ENCODE assay signal across 11 cellular contexts in genomic region chr21:46110499-46111192, GRCh38. TPM values are rescaled to one million over a fixed set of nuclear protein-coding genes. Genes with fewer than 3 reads are reported as not detected.
DNase-seq lines count a peak whose midpoint lies in the region; ATAC-seq and TF ChIP-seq lines count a peak whose summit lies in the region.
"Had no signal": no experiment of that assay in that cellular context is flagged by ENCODE, and none has a peak within 500 bp of the region (broad histone marks: within the 10 kb centered on the region; RNA-seq: fewer than 3 reads in every experiment).

No MANE protein-coding gene starts in this region.

- WGBS in esophagus squamous epithelium, 2 donors: 62 to 71% methylated on average over 6 to 9 of the region's 20 CpGs
- no CpG with 5 or more reads among the region's 20 CpGs for WGBS in mesendoderm (ENCODE audit: extremely low coverage, insufficient coverage, low lambda C conversion rate)
- WGBS in upper lobe of left lung, 2 donors: 69 to 78% methylated on average over 16 to 20 of the region's 20 CpGs

- H4K5ac ChIP-seq in mesendoderm (ENCODE audit: low read length): no peak overlapping the region

- no peak overlapping the region for H3K18ac ChIP-seq in mesendoderm (ENCODE audit: low read length)

- TF ChIP-seq CTCF in esophagus squamous epithelium (IDR thresholded peaks at IDR 0.05): no peak
- no peak for TF ChIP-seq CTCF in upper lobe of left lung (IDR thresholded peaks at IDR 0.05)

- H3K9me3 ChIP-seq in esophagus squamous epithelium (peaks cover 0 to 5% (median 0%) of the 10 kb centered on the region in 3 donors), upper lobe of left lung (peaks cover 0 to 6% (median 4%) of the 10 kb centered on the region in 4 donors)

- H3K27me3 ChIP-seq in esophagus squamous epithelium: no peaks in the 10 kb centered on the region
- H3K27me3 ChIP-seq in mesendoderm (ENCODE audit: insufficient read depth, low read length, poor library complexity): no peaks in the 10 kb centered on the region
- no peaks in the 10 kb centered on the region for H3K27me3 ChIP-seq in upper lobe of left lung

- no peak overlapping the region for H3K4ac ChIP-seq in mesendoderm (ENCODE audit: low read depth, low read length)

- no peak overlapping the region for H3K23ac ChIP-seq in mesendoderm (ENCODE audit: low read length)

- no peak overlapping the region for H2BK120ac ChIP-seq in mesendoderm (ENCODE audit: low read depth, low read length)

- peaks cover 3% of the 10 kb centered on the region for H3K79me2 ChIP-seq in mesendoderm (ENCODE audit: control insufficient read depth, insufficient read depth, low read length)

- no peak overlapping the region for H3K4me3 ChIP-seq in esophagus squamous epithelium
- H3K4me3 ChIP-seq in mesendoderm (ENCODE audit: low read length): no peak overlapping the region
- no peak overlapping the region for H3K4me3 ChIP-seq in upper lobe of left lung

- H3K9ac ChIP-seq in mesendoderm (ENCODE audit: low read length): no peak overlapping the region

- no peak overlapping the region for H3K4me2 ChIP-seq in mesendoderm (ENCODE audit: low read length)

- H2BK15ac ChIP-seq in mesendoderm (replicated peaks; ENCODE audit: low read depth): no peak overlapping the region

- peaks cover 6 to 26% (median 10%) of the 10 kb centered on the region in 3 donors for H3K4me1 ChIP-seq in esophagus squamous epithelium
- H3K4me1 ChIP-seq in mesendoderm (ENCODE audit: control insufficient read depth, low read depth, low read length): no peaks in the 10 kb centered on the region
- H3K4me1 ChIP-seq in upper lobe of left lung: peaks cover 0 to 16% (median 4%) of the 10 kb centered on the region in 4 donors

- no peak overlapping the region for H2AK5ac ChIP-seq in mesendoderm (ENCODE audit: low read length)

- H3K56ac ChIP-seq in mesendoderm (ENCODE audit: low read length): no peak overlapping the region

- no peak overlapping the region for H2BK5ac ChIP-seq in mesendoderm (ENCODE audit: low read length)

- intact Hi-C loops in esophagus squamous epithelium (cut with DNase I): no loop called here

- peak; percentile 59 for DNase-seq in activated effector memory CD4-positive, alpha-beta T cell treated with anti-CD3 and anti-CD28 coated beads, Interleukin-2, amount 50 U/mL, for 16 hours
- no peak for DNase-seq in activated effector memory CD4-positive, alpha-beta T cell treated with Interleukin-2 at 50 U/mL for 16 hours
- DNase-seq in esophagus squamous epithelium (lab: John Stamatoyannopoulos, UW) (no peak), mesendoderm (peak; percentile 36), upper lobe of left lung (peak; percentile 63), HT-29 (ENCODE audit: low spot score) (no peak), NOMO-1 (lab: John Stamatoyannopoulos, UW; ENCODE audit: unreplicated experiment in 2 of 2) (no peak)
- DNase-seq: NCI-H748 treated with DMSO at 0.1 percent for 48 hours had no signal

- no peak for TF ChIP-seq EP300 in upper lobe of left lung (IDR thresholded peaks at IDR 0.05)

- ATAC-seq in upper lobe of left lung (ENCODE audit: low FRiP score in 2 of 2) (peak; percentile 19 to 48), HG03095 (IDR thresholded peaks at IDR 0.05; ENCODE audit: unreplicated experiment) (no peak)

- no peak overlapping the region for H4K8ac ChIP-seq in mesendoderm (ENCODE audit: low read depth, low read length)

- TF ChIP-seq POLR2A in esophagus squamous epithelium (IDR thresholded peaks at IDR 0.05) (no peak), upper lobe of left lung (IDR thresholded peaks at IDR 0.05) (no peak)

- H3K79me1 ChIP-seq in mesendoderm (ENCODE audit: low read length): peaks cover 7% of the 10 kb centered on the region

- H3K27ac ChIP-seq in esophagus squamous epithelium: peak overlapping the region in 3 of 4 donors; percentile 17 to 39 (median 33)
- H3K27ac ChIP-seq in mesendoderm (ENCODE audit: low read depth, low read length): no peak overlapping the region
- peak overlapping the region in 1 of 4 donors; percentile 1 for H3K27ac ChIP-seq in upper lobe of left lung

- H3K36me3 ChIP-seq in esophagus squamous epithelium (peaks cover 0 to 40% (median 7%) of the 10 kb centered on the region in 3 donors), mesendoderm (ENCODE audit: control insufficient read depth, insufficient read depth, low read length) (peaks cover 12% of the 10 kb centered on the region), upper lobe of left lung (peaks cover 0 to 37% (median 15%) of the 10 kb centered on the region in 4 donors)

RNA-seq across cellular contexts. Expression of gene COL6A2, which starts 12.7 kb away (rescaled TPM):
- total RNA-seq in esophagus squamous epithelium (100 to 1,000 TPM in 1 of 4 donors, 10 to 100 TPM in 3; 23.0 to 328 (median 62.0) TPM), upper lobe of left lung (100 to 1,000 TPM; 105 to 522 (median 304) TPM)
- polyA plus RNA-seq in mesendoderm (2013, experiment 1 of 2): 67.9 TPM
- 67.5 TPM for polyA plus RNA-seq in mesendoderm (2013, experiment 2 of 2)
- not detected in 2 replicates for total RNA-seq in HT-29 (2014; rRNA removed; shearing (Covaris generic))

RNA-seq across cellular contexts. Expression of gene FTCD, which starts 44.7 kb away (rescaled TPM):
- total RNA-seq in esophagus squamous epithelium (not detected), upper lobe of left lung (under 1 TPM in 2 of 6 donors, not detected in 4; 0.69 to 0.98 TPM)
- 2.4 TPM for polyA plus RNA-seq in mesendoderm (2013, experiment 1 of 2)
- 2.9 TPM for polyA plus RNA-seq in mesendoderm (2013, experiment 2 of 2)
- 0.33 TPM in 1 of 2 replicates, not detected in the other for total RNA-seq in HT-29 (2014; rRNA removed; shearing (Covaris generic))
- total RNA-seq: LHCN-M2 had no signal
- polyA plus RNA-seq: AG04450 had no signal

Comparison
In these comparisons a context has a peak if more than half of its experiments do, and no peak if none do; other contexts are left out.
1. DNase-seq: peak in activated effector memory CD4-positive, alpha-beta T cell treated with anti-CD3 and anti-CD28 coated beads, Interleukin-2, amount 50 U/mL, for 16 hours (single experiment), mesendoderm (single experiment) and upper lobe of left lung (2 of 2); none in activated effector memory CD4-positive, alpha-beta T cell treated with Interleukin-2 at 50 U/mL for 16 hours (single experiment), esophagus squamous epithelium (single experiment), HT-29 (single experiment) and NOMO-1 (0 of 2).
2. RNA of gene COL6A2, which starts 12.7 kb away (total RNA-seq): 105 to 522 TPM in upper lobe of left lung and 23.0 to 328 TPM in esophagus squamous epithelium; not detected in HT-29; every median in the first group is over 10 times any median in the second.